ENCODE assay signal across 8 cellular contexts in genomic region chr18:45874501-45875184, GRCh38. TPM values are rescaled to one million over a fixed set of nuclear protein-coding genes. Genes with fewer than 3 reads are reported as not detected.
DNase-seq lines count a peak whose midpoint lies in the region; ATAC-seq, FAIRE-seq and TF ChIP-seq lines count a peak whose summit lies in the region.

No MANE protein-coding gene starts in this region.

- H3K79me1 ChIP-seq in neuronal stem cell (ENCODE audit: low read depth, low read length) = no peaks in the 10 kb centered on the region

- no peak overlapping the region for H3K4ac ChIP-seq in neuronal stem cell (ENCODE audit: low read length)

- H3K4me1 ChIP-seq in pancreas (no peaks in the 10 kb centered on the region), neuronal stem cell (ENCODE audit: control insufficient read depth in 2 of 2, insufficient read depth in 1 of 2, low read depth in 1 of 2, low read length in 2 of 2) (no peaks in the 10 kb centered on the region)

- H2BK12ac ChIP-seq in neuronal stem cell (ENCODE audit: low read length) = no peak overlapping the region

- H3K36me3 ChIP-seq in pancreas (peaks cover 0 to 26% (median 3%) of the 10 kb centered on the region in 3 donors), neuronal stem cell (replicated peaks in 1 of 2; ENCODE audit: control insufficient read depth in 2 of 2, insufficient read depth in 2 of 2, low read length in 2 of 2) (peaks cover 6 to 74% of the 10 kb centered on the region in 2 donors)

- no peak overlapping the region for H2BK15ac ChIP-seq in neuronal stem cell (ENCODE audit: low read length)

- peak; percentile 90 for FAIRE-seq in GM18507 (lab: Jason Lieb, UNC)
- no peak for FAIRE-seq in pancreas (lab: Jason Lieb, UNC)

- no peak overlapping the region for H3K14ac ChIP-seq in neuronal stem cell (ENCODE audit: low read length)

- H3K27me3 ChIP-seq in pancreas (no peaks in the 10 kb centered on the region), neuronal stem cell (ENCODE audit: control insufficient read depth in 3 of 3, insufficient read depth in 3 of 3, low read depth in 1 of 3, low read length in 3 of 3) (no peaks in the 10 kb centered on the region)

- H3K4me3 ChIP-seq in pancreas = no peak overlapping the region
- H3K4me3 ChIP-seq in neuronal stem cell (ENCODE audit: low read length in 2 of 2) = no peak overlapping the region

- H3K27ac ChIP-seq in pancreas (no peak overlapping the region), neuronal stem cell (replicated peaks; ENCODE audit: low read length) (no peak overlapping the region)

- peak; percentile 15 for DNase-seq in GM18507 (ENCODE audit: extremely low spot score, insufficient read length, low read depth)
- DNase-seq in T-helper 9 cell = peak; percentile 25
- peak; percentile 52 for DNase-seq in germinal center (ENCODE audit: low spot score)
- DNase-seq in pancreas = no peak
- DNase-seq in HuH-7.5 (ENCODE audit: low spot score) = no peak
- DNase-seq in mucosa of gallbladder (ENCODE audit: low spot score) = no peak
- DNase-seq in neuronal stem cell (ENCODE audit: low spot score) = no peak

- H3K23ac ChIP-seq in neuronal stem cell (ENCODE audit: low read depth, low read length, poor library complexity) = no peak overlapping the region

- intact Hi-C loops in pancreas (cut with DNase I) = loop anchor here in 1 of 3 donors (5.0 kb wide), 1 partner anchor 182 kb away; no protein-coding TSS in a partner anchor

- no peak overlapping the region for H3K18ac ChIP-seq in neuronal stem cell (ENCODE audit: low read length)

- no peaks in the 10 kb centered on the region for H3K9me3 ChIP-seq in pancreas
- H3K9me3 ChIP-seq in neuronal stem cell (replicated peaks in 1 of 2; ENCODE audit: control insufficient read depth in 2 of 2, insufficient read depth in 1 of 2, low read depth in 1 of 2, low read length in 2 of 2) = peaks cover 0 to 16% of the 10 kb centered on the region in 2 donors

- H2AFZ ChIP-seq in neuronal stem cell (ENCODE audit: low read length) = no peak overlapping the region

- no peak for TF ChIP-seq CTCF in pancreas (IDR thresholded peaks at IDR 0.05)

- H2BK120ac ChIP-seq in neuronal stem cell (ENCODE audit: low read depth, low read length) = no peak overlapping the region

- H4K8ac ChIP-seq in neuronal stem cell (ENCODE audit: low read depth, low read length) = no peak overlapping the region

- H3K9ac ChIP-seq in neuronal stem cell (ENCODE audit: low read depth, low read length, poor library complexity) = no peak overlapping the region

- no peak overlapping the region for H2BK5ac ChIP-seq in neuronal stem cell (ENCODE audit: low read length)

- H4K91ac ChIP-seq in neuronal stem cell (ENCODE audit: low read depth, low read length, poor library complexity) = no peak overlapping the region

- H2AK5ac ChIP-seq in neuronal stem cell (ENCODE audit: low read depth, low read length) = no peak overlapping the region

- no peak overlapping the region for H3K4me2 ChIP-seq in neuronal stem cell (ENCODE audit: insufficient read depth, low read length, poor library complexity, severe bottlenecking)

- 93 to 95% methylated on average over 5 of the region's 5 CpGs for WGBS in pancreas, 2 donors
- WGBS in neuronal stem cell (ENCODE audit: extremely low coverage in 2 of 2, insufficient read length in 2 of 2, insufficient replicate concordance in 1 of 2), 2 donors = no CpG with 5 or more reads among the region's 5 CpGs

- ATAC-seq in HG02870 (IDR thresholded peaks at IDR 0.05; ENCODE audit: unreplicated experiment) = peak; percentile 93
- ATAC-seq in pancreas = no peak

RNA-seq across cellular contexts. Expression of gene SIGLEC15, which starts 49.2 kb away (rescaled TPM):
- under 1 TPM; 0.09 to 0.52 (median 0.17) TPM for total RNA-seq in pancreas
- polyA plus RNA-seq in pancreas = under 1 TPM; 0.34 to 0.73 TPM
- total RNA-seq in mucosa of gallbladder = 4.7 TPM
- not detected for polyA plus RNA-seq in neuronal stem cell (2013, experiment 1 of 2)
- polyA plus RNA-seq in neuronal stem cell (2013, experiment 2 of 2) = not detected

Comparison
In these comparisons a context has a peak if more than half of its experiments do, and no peak if none do; other contexts are left out.
1. DNase-seq: peak in GM18507 (single experiment), T-helper 9 cell (single experiment) and germinal center (single experiment); none in pancreas (0 of 6), HuH-7.5 (single experiment), mucosa of gallbladder (single experiment) and neuronal stem cell (single experiment).